Comparison of ENCODE assay signal across 21 cellular contexts in genomic region chr1:219257751-219258150, GRCh38.
"Had no signal": no experiment of that assay in that cellular context is flagged by ENCODE, and none has a peak within 500 bp of the region (broad histone marks: within the 10 kb centered on the region; RNA-seq: fewer than 3 reads in every experiment).

No MANE protein-coding gene starts in this region.

- DNase-seq: Kasumi-1, MM.1S, NCI-H1092, NCI-H1105 treated with DMSO at 0.1 percent for 48 hours, NCI-H1417 treated with DMSO at 0.1 percent for 48 hours, NCI-H146, NCI-H1694 treated with DMSO at 0.1 percent for 48 hours, NCI-H1930, NCI-H2081, NCI-H2107, NCI-H2227 treated with DMSO at 0.1 percent for 48 hours, NCI-H524, NCI-H69, NCI-H774, Right ventricle myocardium superior, RPMI8226, SIG-M5 had no signal

- H3K27me3 Mint-ChIP-seq: IgD-negative memory B cell had no signal

- H3K4me3 Mint-ChIP-seq: IgD-negative memory B cell had no signal

- H3K27ac Mint-ChIP-seq: IgD-negative memory B cell had no signal

- FAIRE-seq: HTR-8/SVneo, K562, RCC 7860 had no signal
